26 cellular contexts compared by ENCODE assay signal in the genomic region with DNA sequence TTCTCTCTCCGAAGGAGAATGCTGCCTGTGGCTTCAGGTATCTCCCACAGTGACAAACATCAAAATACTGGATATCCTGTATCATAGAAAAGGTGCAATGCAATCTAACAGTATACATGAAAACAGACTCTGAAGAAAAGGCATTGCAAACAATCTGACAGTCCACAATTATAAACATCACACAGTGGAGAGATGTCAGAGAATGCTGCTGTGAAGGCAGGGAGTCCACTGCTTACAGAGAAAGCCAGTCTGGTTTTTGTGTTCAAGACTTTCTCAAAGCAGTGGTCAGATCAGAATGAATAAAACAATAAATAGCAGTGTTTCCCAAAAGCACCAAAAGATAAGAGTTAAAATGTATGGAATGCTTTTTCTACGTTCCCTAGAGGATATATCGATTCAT. TPM values are rescaled to one million over a fixed set of nuclear protein-coding genes. Genes with fewer than 3 reads are reported as not detected.
DNase-seq lines count a peak whose midpoint lies in the region; ATAC-seq and TF ChIP-seq lines count a peak whose summit lies in the region.
"Had no signal": no experiment of that assay in that cellular context is flagged by ENCODE, and none has a peak within 500 bp of the region (broad histone marks: within the 10 kb centered on the region; RNA-seq: fewer than 3 reads in every experiment).

No MANE protein-coding gene starts in this region.

- no peaks in the 10 kb centered on the region for H3K4me1 ChIP-seq in CD8-positive, alpha-beta memory T cell (ENCODE audit: insufficient read depth, low read length)
- H3K4me1 ChIP-seq in HAP-1 = peaks cover 7% of the 10 kb centered on the region
- H3K4me1 ChIP-seq: SJCRH30 had no signal

- no peak overlapping the region for H3K4me3 ChIP-seq in CD8-positive, alpha-beta memory T cell (ENCODE audit: low read length)
- H3K4me3 ChIP-seq in HAP-1 = no peak overlapping the region
- H3K4me3 ChIP-seq: BLaER1 treated with 17β-estradiol and CSF1 and Interleukin-3, amounts not matched to agents 10 nM and 100 nM; SJCRH30 had no signal

- POLR2A ChIA-PET in CD8-positive, alpha-beta memory T cell (lab: Charles Lee) = no interaction called here
- POLR2A ChIA-PET in WTC11 (lab: Charles Lee) = no interaction called here

- H3K27me3 ChIP-seq in CD8-positive, alpha-beta memory T cell (ENCODE audit: insufficient read depth, low read length, poor library complexity, severe bottlenecking) = no peaks in the 10 kb centered on the region
- no peaks in the 10 kb centered on the region for H3K27me3 ChIP-seq in HAP-1 (ENCODE audit: low read depth)
- H3K27me3 ChIP-seq: BLaER1 treated with 17β-estradiol and CSF1 and Interleukin-3, amounts not matched to agents 10 nM and 100 nM; SJCRH30 had no signal

- in situ Hi-C loops in HAP-1 (cut with MboI; ENCODE audit: low sequenced_read_pairs) = no loop called here

- no peaks in the 10 kb centered on the region for H3K36me3 Mint-ChIP-seq in CD8-positive, alpha-beta memory T cell
- H3K36me3 Mint-ChIP-seq in WTC11 = no peaks in the 10 kb centered on the region; the same call in 1 of the 2 replicates

- no peaks in the 10 kb centered on the region for H3K9me3 Mint-ChIP-seq in CD8-positive, alpha-beta memory T cell
- no peaks in the 10 kb centered on the region for H3K9me3 Mint-ChIP-seq in WTC11
- H3K9me3 Mint-ChIP-seq: CD4-positive, alpha-beta T cell had no signal

- ATAC-seq in WTC11 (no peak), GM18861 (IDR thresholded peaks at IDR 0.05; ENCODE audit: unreplicated experiment) (no peak), GM19397 (IDR thresholded peaks at IDR 0.05; ENCODE audit: unreplicated experiment) (no peak)
- ATAC-seq: PC-3 had no signal

- peaks cover 3 to 13% of the 10 kb centered on the region in 2 donors for H3K27me3 Mint-ChIP-seq in CD8-positive, alpha-beta memory T cell
- H3K27me3 Mint-ChIP-seq in WTC11 (ENCODE audit: low read depth) = no peaks in the 10 kb centered on the region

- H3K27ac Mint-ChIP-seq in CD8-positive, alpha-beta memory T cell = no peak overlapping the region
- peak overlapping the region; percentile 40 for H3K27ac Mint-ChIP-seq in WTC11
- H3K27ac Mint-ChIP-seq: CD4-positive, alpha-beta T cell had no signal

- H3K27ac ChIP-seq in CD8-positive, alpha-beta memory T cell (ENCODE audit: low read depth, low read length) = peak overlapping the region; percentile 56
- H3K27ac ChIP-seq: BLaER1 treated with 17β-estradiol and CSF1 and Interleukin-3, amounts not matched to agents 10 nM and 100 nM; SJCRH30 had no signal

- H3K4me1 Mint-ChIP-seq in CD8-positive, alpha-beta memory T cell = no peaks in the 10 kb centered on the region
- peaks cover 50% of the 10 kb centered on the region for H3K4me1 Mint-ChIP-seq in WTC11

- no peak for DNase-seq in CD8-positive, alpha-beta memory T cell
- DNase-seq in WTC11 (ENCODE audit: low spot score) = no peak
- peak; percentile 22 for DNase-seq in inferior parietal cortex (ENCODE audit: extremely low spot score)
- DNase-seq in superior temporal gyrus (ENCODE audit: extremely low spot score) = peak; percentile 57
- DNase-seq in GM19238 (ENCODE audit: insufficient read length, low spot score) = no peak
- DNase-seq in HAP-1 (ENCODE audit: low spot score in 2 of 2) = no peak
- DNase-seq: AML-193; CD4-positive, alpha-beta T cell; COR-L47; H7; Kasumi-1; MV-4-11; NCI-H1105; NCI-H1436 treated with DMSO at 0.1 percent for 48 hours; NCI-H187 treated with DMSO at 0.1 percent for 48 hours; NCI-H446 treated with DMSO at 0.1 percent for 48 hours; NCI-H526; NCI-H82; NK-92 treated with Interleukin-12 subunit alpha and Interleukin-12 subunit beta, amount 100 ng/mL, for 24 hours; PC-3; SJCRH30 had no signal

- CTCF ChIA-PET in CD8-positive, alpha-beta memory T cell (lab: Charles Lee) = no interaction called here
- CTCF ChIA-PET in WTC11 (lab: Charles Lee) = no interaction called here

- TF ChIP-seq CTCF in WTC11 (IDR thresholded peaks at IDR 0.05) = no peak

- no peaks in the 10 kb centered on the region for H3K36me3 ChIP-seq in CD8-positive, alpha-beta memory T cell (ENCODE audit: insufficient read depth, low read length)
- H3K36me3 ChIP-seq in HAP-1 (replicated peaks) = no peaks in the 10 kb centered on the region
- H3K36me3 ChIP-seq: BLaER1 treated with 17β-estradiol and CSF1 and Interleukin-3, amounts not matched to agents 10 nM and 100 nM; SJCRH30 had no signal

- H3K9me3 ChIP-seq in CD8-positive, alpha-beta memory T cell (ENCODE audit: low read length) = no peaks in the 10 kb centered on the region
- H3K9me3 ChIP-seq in HAP-1 = no peaks in the 10 kb centered on the region
- H3K9me3 ChIP-seq: BLaER1 treated with 17β-estradiol and CSF1 and Interleukin-3, amounts not matched to agents 10 nM and 100 nM; SJCRH30 had no signal

- H3K4me3 Mint-ChIP-seq in CD8-positive, alpha-beta memory T cell = no peak overlapping the region
- H3K4me3 Mint-ChIP-seq in WTC11 = no peak overlapping the region
- H3K4me3 Mint-ChIP-seq: CD4-positive, alpha-beta T cell had no signal

TF ChIP-seq in WTC11, 78 proteins besides CTCF, POLR2A, EP300 and RAD21:
- TF ChIP-seq PRRX2 (CRISPR knock-in tag; IDR thresholded peaks at IDR 0.05) = no peak
- no peak for TF ChIP-seq TCF7 (CRISPR knock-in tag; IDR thresholded peaks at IDR 0.05; ENCODE audit: low read depth)
- TF ChIP-seq FOXP4 (CRISPR knock-in tag; IDR thresholded peaks at IDR 0.05) = no peak
- no peak for TF ChIP-seq JAZF1 (CRISPR knock-in tag; IDR thresholded peaks at IDR 0.05)
- no peak for TF ChIP-seq OVOL2 (CRISPR knock-in tag; IDR thresholded peaks at IDR 0.05; ENCODE audit: borderline replicate concordance)
- no peak for TF ChIP-seq ELF4 (CRISPR knock-in tag; IDR thresholded peaks at IDR 0.05; ENCODE audit: low read depth)

RNA-seq across cellular contexts. Expression of gene TTC23L, which starts 28.7 kb away (rescaled TPM):
- total RNA-seq in CD8-positive, alpha-beta memory T cell = under 1 TPM; 0.24 to 0.63 TPM
- not detected for polyA plus RNA-seq in CD8-positive, alpha-beta memory T cell
- 1.6 to 2.4 TPM (median 1.9 TPM) in 3 replicates for total RNA-seq in WTC11 (2021)
- total RNA-seq: HT-29, M059J, SJCRH30 had no signal

RNA-seq across cellular contexts. Expression of gene RAD1, which starts 47.6 kb away (rescaled TPM):
- 10 to 100 TPM; 41.3 to 44.2 TPM for total RNA-seq in CD8-positive, alpha-beta memory T cell
- polyA plus RNA-seq in CD8-positive, alpha-beta memory T cell = 23.5 TPM
- total RNA-seq in WTC11 (2021) = 28.4 to 33.4 TPM (median 28.5 TPM) in 3 replicates

RNA-seq across cellular contexts. Expression of gene BRIX1, which starts 47.9 kb away (rescaled TPM):
- total RNA-seq in CD8-positive, alpha-beta memory T cell = 100 to 1,000 TPM; 102 to 114 TPM
- 53.4 TPM for polyA plus RNA-seq in CD8-positive, alpha-beta memory T cell
- total RNA-seq in WTC11 (2021) = 48.0 to 57.3 TPM (median 49.4 TPM) in 3 replicates

Comparison
In these comparisons a context has a peak if more than half of its experiments do, and no peak if none do; other contexts are left out.
1. DNase-seq: peak in inferior parietal cortex (single experiment) and superior temporal gyrus (single experiment); none in CD8-positive, alpha-beta memory T cell (0 of 5), WTC11 (single experiment), GM19238 (single experiment) and HAP-1 (0 of 2).